In genomic region chr6:45942953-45943352, GRCh38 we compare ENCODE assay signal across 25 cellular contexts.
"Had no signal": no experiment of that assay in that cellular context is flagged by ENCODE, and none has a peak within 500 bp of the region (broad histone marks: within the 10 kb centered on the region; RNA-seq: fewer than 3 reads in every experiment).

No MANE protein-coding gene starts in this region.

- H3K9me3 ChIP-seq: colonic mucosa, prostate gland, right lobe of liver, suprapubic skin, transverse colon, upper lobe of right lung, uterus had no signal

- ATAC-seq: esophagus mucosa; naive thymus-derived CD4-positive, alpha-beta T cell; right lobe of liver; stimulated activated naive CD8-positive, alpha-beta T cell treated with anti-CD3 and anti-CD28 coated beads, Interleukin-15, amount 100 ng/mL, for 72 hours; upper lobe of right lung had no signal

- H3K36me3 ChIP-seq: colonic mucosa, prostate gland, right lobe of liver, suprapubic skin, upper lobe of right lung, uterus had no signal

- H3K4me3 ChIP-seq: colonic mucosa, prostate gland, right lobe of liver, suprapubic skin, transverse colon, upper lobe of right lung, uterus had no signal

- H3K4me1 ChIP-seq: colonic mucosa, prostate gland, right lobe of liver, suprapubic skin, transverse colon, upper lobe of right lung had no signal

- H3K27ac ChIP-seq: colonic mucosa, epithelial cell of prostate, prostate gland, right lobe of liver, suprapubic skin, transverse colon, upper lobe of right lung, uterus had no signal

- H3K27me3 ChIP-seq: colonic mucosa, right lobe of liver, suprapubic skin, transverse colon, upper lobe of right lung, uterus had no signal

- DNase-seq: colonic mucosa; effector CD8-positive, alpha-beta T cell; endodermal cell; foreskin fibroblast; glutamatergic neuron; hypothalamus; immature natural killer cell; islet precursor cell; kidney glomerular epithelial cell; mesenchymal stem cell; naive thymus-derived CD4-positive, alpha-beta T cell; nucleus accumbens; right lobe of liver; small intestine; stimulated activated CD4-positive, alpha-beta T cell treated with anti-CD3 and anti-CD28 coated beads, Interleukin-15, amount 100 ng/mL, for 24 hours; stimulated activated CD4-positive, alpha-beta T cell treated with anti-CD3 and anti-CD28 coated beads, Interleukin-2, amount 100 ng/mL, for 48 hours; stimulated activated naive CD4-positive, alpha-beta T cell; stimulated activated naive CD8-positive, alpha-beta T cell treated with anti-CD3 and anti-CD28 coated beads, Interleukin-15, amount 100 ng/mL, for 72 hours; transverse colon; upper lobe of right lung; uterus had no signal
